In the genomic region with DNA sequence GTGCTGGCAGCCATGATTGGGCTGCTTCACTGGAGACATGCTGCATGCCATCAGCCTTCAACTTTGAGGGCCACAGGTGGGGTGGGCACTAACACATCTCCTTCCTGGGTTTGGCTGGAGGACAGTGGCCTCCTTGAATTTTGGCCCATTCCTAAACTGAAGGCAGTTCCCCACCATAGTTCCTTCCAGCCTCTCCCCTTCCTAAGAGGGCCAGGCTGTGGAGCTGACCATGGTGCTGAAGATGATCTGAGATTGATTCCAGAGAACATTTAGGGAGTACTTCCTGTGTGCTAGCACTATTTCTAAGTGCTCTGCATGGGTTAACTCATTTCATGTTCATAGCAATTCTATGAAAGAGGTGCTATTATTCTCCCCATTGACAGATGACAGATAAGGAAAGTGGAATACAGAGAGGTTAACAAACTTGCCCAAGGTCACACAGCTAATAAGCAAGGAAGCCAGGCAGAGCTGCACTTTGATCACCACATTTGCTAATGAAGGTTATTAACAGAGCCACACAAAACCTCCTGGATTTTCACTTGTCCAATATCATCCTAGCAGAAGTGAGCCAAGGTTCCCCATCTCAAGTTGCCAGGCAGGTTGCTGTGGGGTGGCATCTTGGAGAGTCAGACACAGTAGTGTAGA, we compare ENCODE assay signal across 11 cellular contexts.
A peak's percentile ranks its signal among the peaks of the same experiment; 100 is the strongest.
DNase-seq lines count a peak whose midpoint lies in the region; ATAC-seq, FAIRE-seq and TF ChIP-seq lines count a peak whose summit lies in the region.
"Had no signal": no experiment of that assay in that cellular context is flagged by ENCODE, and none has a peak within 500 bp of the region (broad histone marks: within the 10 kb centered on the region; RNA-seq: fewer than 3 reads in every experiment).

No MANE protein-coding gene starts in this region.

- H3K9ac ChIP-seq in MM.1S (ENCODE audit: low read length) (no peak overlapping the region), GM12878 (ENCODE audit: control insufficient read depth, insufficient read depth, low read length) (no peak overlapping the region), liver (ENCODE audit: low read depth in 1 of 2, low read length in 2 of 2) (no peak overlapping the region)

- RAD21 ChIA-PET in GM12878 (lab: Charles Lee; ENCODE audit: unreplicated experiment), result no interaction called here

- no peaks in the 10 kb centered on the region for H3K27me3 ChIP-seq in MM.1S (replicated peaks; ENCODE audit: insufficient read depth, low read length)
- H3K27me3 ChIP-seq in GM12878 (replicated peaks in 1 of 2; ENCODE audit: control insufficient read depth in 2 of 2, insufficient read depth in 2 of 2, low read length in 1 of 2), result no peaks in the 10 kb centered on the region
- no peaks in the 10 kb centered on the region for H3K27me3 ChIP-seq in liver (ENCODE audit: control insufficient read depth in 4 of 4, insufficient read depth in 4 of 4, low read length in 3 of 4)
- H3K27me3 ChIP-seq in sigmoid colon, result no peaks in the 10 kb centered on the region

- H3K9me2 ChIP-seq in MM.1S (replicated peaks; ENCODE audit: insufficient read depth, low read length), result no peaks in the 10 kb centered on the region

- BruUV-seq in GM12878 (replicated peaks; lab: Mats Ljungman, UMichigan), result no TSS peak

- H3K4me1 ChIP-seq in MM.1S (ENCODE audit: low read length), result no peaks in the 10 kb centered on the region
- no peaks in the 10 kb centered on the region for H3K4me1 ChIP-seq in GM12878 (ENCODE audit: control insufficient read depth, insufficient read depth, low read length)
- H3K4me1 ChIP-seq in liver (ENCODE audit: control insufficient read depth in 4 of 4, insufficient read depth in 4 of 4, low read length in 3 of 4), result no peaks in the 10 kb centered on the region
- no peaks in the 10 kb centered on the region for H3K4me1 ChIP-seq in sigmoid colon

- H3K27ac ChIP-seq in MM.1S (ENCODE audit: low read length) (no peak overlapping the region), GM12878 (ENCODE audit: control insufficient read depth, insufficient read depth) (no peak overlapping the region), liver (ENCODE audit: low read depth in 1 of 2, low read length in 2 of 2) (no peak overlapping the region), sigmoid colon (no peak overlapping the region)

- no peaks in the 10 kb centered on the region for H3F3A ChIP-seq in MM.1S (ENCODE audit: insufficient read depth, low read length)

- no peak for TF ChIP-seq EP300 in GM12878 (IDR thresholded peaks at IDR 0.05; ENCODE audit: borderline replicate concordance in 1 of 2, control insufficient read depth in 1 of 2, low read depth in 2 of 2, low read length in 2 of 2)
- TF ChIP-seq EP300 in sigmoid colon (IDR thresholded peaks at IDR 0.05), result no peak

- TF ChIP-seq CTCF in MM.1S (IDR thresholded peaks at IDR 0.05; ENCODE audit: low read length) (no peak), GM12878 (IDR thresholded peaks at IDR 0.05 in 2 of 3, conservative IDR thresholded peaks at IDR 0.05 in 1 of 3; ENCODE audit: control insufficient read depth in 2 of 3, extremely low read depth in 1 of 3, insufficient read depth in 1 of 3, low read depth in 3 of 3, low read length in 3 of 3) (no peak), liver (IDR thresholded peaks at IDR 0.05; ENCODE audit: low read depth, low read length, missing input control) (no peak), sigmoid colon (IDR thresholded peaks at IDR 0.05) (no peak)

- no peak overlapping the region for H2AFZ ChIP-seq in MM.1S (ENCODE audit: low read length)
- H2AFZ ChIP-seq in GM12878 (ENCODE audit: control insufficient read depth, low read depth, low read length), result no peak overlapping the region

- no peak for TF ChIP-seq RAD21 in GM12878 (IDR thresholded peaks at IDR 0.05; ENCODE audit: insufficient read depth, low read depth, low read length)
- TF ChIP-seq RAD21 in liver (IDR thresholded peaks at IDR 0.05), result no peak

- POLR2A ChIA-PET in GM12878 (lab: Charles Lee), result no interaction called here

- H3K36me3 ChIP-seq in MM.1S (replicated peaks; ENCODE audit: insufficient read depth, low read length), result no peaks in the 10 kb centered on the region
- H3K36me3 ChIP-seq in GM12878 (ENCODE audit: control insufficient read depth in 2 of 2, insufficient read depth in 2 of 2, low read length in 1 of 2), result no peaks in the 10 kb centered on the region
- H3K36me3 ChIP-seq in liver (ENCODE audit: control insufficient read depth in 4 of 4, insufficient read depth in 3 of 4, low read depth in 1 of 4, low read length in 3 of 4), result no peaks in the 10 kb centered on the region
- H3K36me3 ChIP-seq in sigmoid colon, result no peaks in the 10 kb centered on the region

- H3K4me3 ChIP-seq in MM.1S (ENCODE audit: low read length) (no peak overlapping the region), GM12878 (no peak overlapping the region), liver (ENCODE audit: low read depth in 1 of 3, low read length in 3 of 3) (no peak overlapping the region), sigmoid colon (no peak overlapping the region)

- H4K20me1 ChIP-seq in MM.1S (ENCODE audit: insufficient read depth, low read length) (no peaks in the 10 kb centered on the region), GM12878 (ENCODE audit: control insufficient read depth, insufficient read depth) (no peaks in the 10 kb centered on the region)

- H3K4me2 ChIP-seq in MM.1S (ENCODE audit: low read depth, low read length), result no peak overlapping the region
- no peak overlapping the region for H3K4me2 ChIP-seq in GM12878 (ENCODE audit: control insufficient read depth, insufficient read depth)

- peak; percentile 13 for DNase-seq in GM12891 (ENCODE audit: insufficient read length, low spot score)
- DNase-seq in MM.1S, result peak; percentile 30
- DNase-seq in GM12878 (ENCODE audit: low read depth, low spot score), result no peak
- no peak for DNase-seq in sigmoid colon
- no peak for DNase-seq in NCI-H2196 (lab: John Stamatoyannopoulos, UW; ENCODE audit: unreplicated experiment)
- DNase-seq: activated naive CD4-positive, alpha-beta T cell treated with Interleukin-2 at 50 U/mL for 16 hours; naive B cell had no signal

- ATAC-seq in GM12878 (0 out of 3 replicates have a peak, but pooled peaks have one; percentile 31), HG02870 (IDR thresholded peaks at IDR 0.05; ENCODE audit: unreplicated experiment) (no peak), HG02884 (IDR thresholded peaks at IDR 0.05; ENCODE audit: unreplicated experiment) (no peak)
- ATAC-seq: stimulated activated effector memory CD8-positive, alpha-beta T cell treated with anti-CD3 and anti-CD28 coated beads, Interleukin-12 subunit alpha, Interleukin-12 subunit beta, amount 100 ng/mL, for 72 hours had no signal

- TF ChIP-seq POLR2A in GM12891 (IDR thresholded peaks at IDR 0.05; ENCODE audit: low read depth, low read length), result no peak
- no peak for TF ChIP-seq POLR2A in GM12878 (IDR thresholded peaks at IDR 0.05; ENCODE audit: low read depth, low read length)
- TF ChIP-seq POLR2A in sigmoid colon (IDR thresholded peaks at IDR 0.05), result no peak

- intact Hi-C loops in GM12878 (cut with micrococcal nuclease; ENCODE audit: unreplicated experiment), result no loop called here
- intact Hi-C loops in sigmoid colon (cut with DNase I), result no loop called here

- H3K79me2 ChIP-seq in MM.1S (ENCODE audit: low read length), result no peaks in the 10 kb centered on the region
- no peaks in the 10 kb centered on the region for H3K79me2 ChIP-seq in GM12878 (ENCODE audit: control insufficient read depth, insufficient read depth, low read length)

- FAIRE-seq in GM12891 (lab: Jason Lieb, UNC) (no peak), GM12878 (lab: Jason Lieb, UNC) (no peak)

- in situ Hi-C loops in GM12878 (cut with MboI), result no loop called here

- H3K9me3 ChIP-seq in MM.1S (replicated peaks; ENCODE audit: insufficient read depth, low read length) (no peaks in the 10 kb centered on the region), GM12878 (replicated peaks; ENCODE audit: control insufficient read depth, insufficient read depth, low read length) (no peaks in the 10 kb centered on the region), liver (ENCODE audit: control insufficient read depth in 4 of 4, low read length in 3 of 4) (no peaks in the 10 kb centered on the region), sigmoid colon (no peaks in the 10 kb centered on the region)

- CTCF ChIA-PET in GM12878 (lab: Yijun Ruan, JAX), result interaction anchor here (0.5 kb wide), 1 partner anchor 85 kb away, joined by 3 read pairs; no protein-coding TSS in a partner anchor

- SMC1A ChIA-PET in GM12878 (lab: Charles Lee; ENCODE audit: uncharacterized antibody, unreplicated experiment), result no interaction called here

TF ChIP-seq in GM12891, 5 proteins besides CTCF, POLR2A, EP300 and RAD21:
- TF ChIP-seq SPI1 (IDR thresholded peaks at IDR 0.05; ENCODE audit: low read depth, low read length) (no peak), POLR2AphosphoS5 (IDR thresholded peaks at IDR 0.05; ENCODE audit: low read depth, low read length) (no peak), PAX5 (IDR thresholded peaks at IDR 0.05; ENCODE audit: insufficient read depth, low read length, severe bottlenecking) (no peak), POU2F2 (IDR thresholded peaks at IDR 0.05; ENCODE audit: low read depth, low read length) (no peak), TAF1 (IDR thresholded peaks at IDR 0.05; ENCODE audit: low read depth, low read length) (no peak)

TF ChIP-seq in GM12878, 131 proteins besides CTCF, POLR2A, EP300 and RAD21 (continues in another document):
- TF ChIP-seq, protein P1, sequence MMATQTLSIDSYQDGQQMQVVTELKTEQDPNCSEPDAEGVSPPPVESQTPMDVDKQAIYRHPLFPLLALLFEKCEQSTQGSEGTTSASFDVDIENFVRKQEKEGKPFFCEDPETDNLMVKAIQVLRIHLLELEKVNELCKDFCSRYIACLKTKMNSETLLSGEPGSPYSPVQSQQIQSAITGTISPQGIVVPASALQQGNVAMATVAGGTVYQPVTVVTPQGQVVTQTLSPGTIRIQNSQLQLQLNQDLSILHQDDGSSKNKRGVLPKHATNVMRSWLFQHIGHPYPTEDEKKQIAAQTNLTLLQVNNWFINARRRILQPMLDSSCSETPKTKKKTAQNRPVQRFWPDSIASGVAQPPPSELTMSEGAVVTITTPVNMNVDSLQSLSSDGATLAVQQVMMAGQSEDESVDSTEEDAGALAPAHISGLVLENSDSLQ (IDR thresholded peaks at IDR 0.05), result no peak
- no peak for TF ChIP-seq MYC (IDR thresholded peaks at IDR 0.05; ENCODE audit: insufficient read depth, insufficient read length, insufficient replicate concordance, low read length, severe bottlenecking)

TF ChIP-seq in liver, 16 proteins besides CTCF, POLR2A, EP300 and RAD21 (continues in another document):
- TF ChIP-seq RXRA (IDR thresholded peaks at IDR 0.05), result no peak

Comparison
In these comparisons a context has a peak if more than half of its experiments do, and no peak if none do; other contexts are left out.
1. DNase-seq: peak in GM12891 (single experiment) and MM.1S (single experiment); none in GM12878 (single experiment), sigmoid colon (single experiment) and NCI-H2196 (single experiment).